13 cellular contexts compared by ENCODE assay signal in the genomic region with DNA sequence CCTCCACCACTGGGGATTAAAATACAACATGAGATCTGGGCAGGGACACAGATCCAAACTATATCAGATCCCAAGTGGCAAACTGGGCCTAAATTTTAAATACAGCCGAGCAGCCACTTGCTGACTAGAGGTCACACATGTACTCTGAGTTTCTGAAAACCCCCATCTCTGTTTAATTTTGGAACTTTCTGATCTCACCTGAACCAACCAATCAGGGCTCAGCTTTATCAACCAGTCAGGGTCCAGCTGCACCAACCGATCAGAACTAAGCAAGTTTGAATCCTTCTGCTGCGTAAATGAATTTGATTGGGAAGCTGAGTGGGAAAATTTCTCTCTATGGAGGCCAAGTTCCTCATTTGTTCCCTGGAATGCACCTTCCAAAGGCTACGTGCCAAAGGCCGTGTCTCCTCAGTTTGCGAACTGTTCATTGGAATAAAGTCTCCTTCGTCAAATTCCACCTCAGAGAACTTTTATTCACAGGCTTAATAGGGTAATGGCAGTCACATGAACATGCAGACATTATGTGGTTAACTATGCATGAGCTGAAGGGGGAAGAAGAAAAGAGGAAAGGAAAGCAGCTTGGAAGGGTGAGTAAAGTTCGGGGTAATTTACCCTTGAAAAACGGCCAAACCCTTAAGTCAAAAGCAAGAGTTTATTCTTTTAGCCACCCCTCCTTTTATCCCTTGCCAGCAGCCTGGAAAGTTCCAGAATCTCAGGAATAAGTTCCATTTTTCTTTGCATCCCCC. TPM values are rescaled to one million over a fixed set of nuclear protein-coding genes. Genes with fewer than 3 reads are reported as not detected.
DNase-seq lines count a peak whose midpoint lies in the region; ATAC-seq and TF ChIP-seq lines count a peak whose summit lies in the region.
"Had no signal": no experiment of that assay in that cellular context is flagged by ENCODE, and none has a peak within 500 bp of the region (broad histone marks: within the 10 kb centered on the region; RNA-seq: fewer than 3 reads in every experiment).

No MANE protein-coding gene starts in this region.

- H3K4me1 Mint-ChIP-seq in T-cell, result peaks cover 23 to 66% (median 58%) of the 10 kb centered on the region in 3 donors

- in situ Hi-C loops in brain microvascular endothelial cell (cut with HindIII; ENCODE audit: low pct_ligation_motif_present, low sequenced_read_pairs), result no loop called here

- H3K9ac ChIP-seq in colonic mucosa (ENCODE audit: low read depth in 2 of 2, low read length in 2 of 2) (no peak overlapping the region), rectal smooth muscle tissue (ENCODE audit: low read length) (no peak overlapping the region)

- intact Hi-C loops in colonic mucosa (cut with DNase I), result no loop called here

- H3K27ac ChIP-seq in colonic mucosa (peak overlapping the region; percentile 51), rectal smooth muscle tissue (ENCODE audit: low read depth, low read length) (no peak overlapping the region), brain microvascular endothelial cell (no peak overlapping the region)

- no peak overlapping the region for H3K4me3 ChIP-seq in colonic mucosa
- peak overlapping the region; percentile 10 for H3K4me3 ChIP-seq in rectal smooth muscle tissue (ENCODE audit: low read length)
- H3K4me3 ChIP-seq in brain microvascular endothelial cell (ENCODE audit: low read depth, low read length), result no peak overlapping the region

- DNase-seq in Kasumi-1 (lab: John Stamatoyannopoulos, UW), result peak; percentile 53 to 62
- DNase-seq in colonic mucosa, result no peak
- DNase-seq in brain microvascular endothelial cell, result no peak
- no peak for DNase-seq in NCI-H1417 treated with DMSO at 0.1 percent for 48 hours (lab: John Stamatoyannopoulos, UW)
- no peak for DNase-seq in T-cell
- DNase-seq: NK-92 treated with Interleukin-12 subunit alpha and Interleukin-12 subunit beta, amount 100 ng/mL, for 24 hours had no signal

- H3K9me3 ChIP-seq in colonic mucosa, result no peaks in the 10 kb centered on the region

- no peaks in the 10 kb centered on the region for H3K36me3 ChIP-seq in colonic mucosa
- no peaks in the 10 kb centered on the region for H3K36me3 ChIP-seq in rectal smooth muscle tissue (ENCODE audit: control insufficient read depth, insufficient read depth, low read length)
- H3K36me3 ChIP-seq in brain microvascular endothelial cell (replicated peaks), result no peaks in the 10 kb centered on the region

- H3K36me3 Mint-ChIP-seq in T-cell, result no peaks in the 10 kb centered on the region

- TF ChIP-seq CTCF in colonic mucosa (IDR thresholded peaks at IDR 0.05) (no peak), brain microvascular endothelial cell (IDR thresholded peaks at IDR 0.05; ENCODE audit: low read depth, low read length, missing control alignments) (no peak)

- no peaks in the 10 kb centered on the region for H3K27me3 Mint-ChIP-seq in T-cell
- H3K27me3 Mint-ChIP-seq: activated naive CD8-positive, alpha-beta T cell had no signal

- POLR2A ChIA-PET in T-cell (lab: Charles Lee), result interaction anchor here in 1 of 2 donors (0.6 kb wide), 1 partner anchor 1371 kb away, joined by 8 read pairs; no protein-coding TSS in a partner anchor

- no peaks in the 10 kb centered on the region for H3K27me3 ChIP-seq in colonic mucosa
- no peaks in the 10 kb centered on the region for H3K27me3 ChIP-seq in rectal smooth muscle tissue (ENCODE audit: control insufficient read depth, insufficient read depth, low read length)
- H3K27me3 ChIP-seq in brain microvascular endothelial cell (replicated peaks), result no peaks in the 10 kb centered on the region

- ATAC-seq in GM18502 (IDR thresholded peaks at IDR 0.05; ENCODE audit: poor library complexity, unreplicated experiment), result peak; percentile 42
- no peak for ATAC-seq in HG02938 (IDR thresholded peaks at IDR 0.05; ENCODE audit: unreplicated experiment)
- ATAC-seq in T-cell (replicated peaks in 1 of 4), result no peak
- ATAC-seq: activated CD4-positive, CD25-positive, alpha-beta regulatory T cell treated with anti-CD3 and anti-CD28 coated beads, Interleukin-2, amount 50 U/mL, for 24 hours; esophagus mucosa; left lobe of liver had no signal

- H3K27ac Mint-ChIP-seq in T-cell, result peak overlapping the region in 1 of 2 donors; percentile 28
- H3K27ac Mint-ChIP-seq: activated naive CD8-positive, alpha-beta T cell had no signal

- H3K9me3 Mint-ChIP-seq in T-cell, result peaks cover 0 to 4% (median 0%) of the 10 kb centered on the region in 3 donors

- H3K4me1 ChIP-seq in colonic mucosa, result peaks cover 6% of the 10 kb centered on the region
- H3K4me1 ChIP-seq in rectal smooth muscle tissue (ENCODE audit: control insufficient read depth, insufficient read depth, low read length), result no peaks in the 10 kb centered on the region

- CTCF ChIA-PET in T-cell (lab: Charles Lee), result no interaction called here

- H3K4me3 Mint-ChIP-seq in T-cell, result no peak overlapping the region
- H3K4me3 Mint-ChIP-seq: activated naive CD8-positive, alpha-beta T cell had no signal

RNA-seq across cellular contexts. Expression of gene CD180, which starts 3.7 kb away (rescaled TPM):
- total RNA-seq in colonic mucosa (1 to 10 TPM in 1 of 2 donors, under 1 TPM in 1; 0.30 to 1.4 TPM), T-cell (1 to 10 TPM in 2 of 5 donors, under 1 TPM in 3; 0.16 to 1.3 (median 0.73) TPM)

Comparison
In these comparisons a context has a peak if more than half of its experiments do, and no peak if none do; other contexts are left out.
1. DNase-seq: peak in Kasumi-1 (2 of 2); none in colonic mucosa (single experiment), brain microvascular endothelial cell (single experiment), NCI-H1417 treated with DMSO at 0.1 percent for 48 hours (single experiment) and T-cell (0 of 34).